1 cellular context compared by ENCODE assay signal in the genomic region with DNA sequence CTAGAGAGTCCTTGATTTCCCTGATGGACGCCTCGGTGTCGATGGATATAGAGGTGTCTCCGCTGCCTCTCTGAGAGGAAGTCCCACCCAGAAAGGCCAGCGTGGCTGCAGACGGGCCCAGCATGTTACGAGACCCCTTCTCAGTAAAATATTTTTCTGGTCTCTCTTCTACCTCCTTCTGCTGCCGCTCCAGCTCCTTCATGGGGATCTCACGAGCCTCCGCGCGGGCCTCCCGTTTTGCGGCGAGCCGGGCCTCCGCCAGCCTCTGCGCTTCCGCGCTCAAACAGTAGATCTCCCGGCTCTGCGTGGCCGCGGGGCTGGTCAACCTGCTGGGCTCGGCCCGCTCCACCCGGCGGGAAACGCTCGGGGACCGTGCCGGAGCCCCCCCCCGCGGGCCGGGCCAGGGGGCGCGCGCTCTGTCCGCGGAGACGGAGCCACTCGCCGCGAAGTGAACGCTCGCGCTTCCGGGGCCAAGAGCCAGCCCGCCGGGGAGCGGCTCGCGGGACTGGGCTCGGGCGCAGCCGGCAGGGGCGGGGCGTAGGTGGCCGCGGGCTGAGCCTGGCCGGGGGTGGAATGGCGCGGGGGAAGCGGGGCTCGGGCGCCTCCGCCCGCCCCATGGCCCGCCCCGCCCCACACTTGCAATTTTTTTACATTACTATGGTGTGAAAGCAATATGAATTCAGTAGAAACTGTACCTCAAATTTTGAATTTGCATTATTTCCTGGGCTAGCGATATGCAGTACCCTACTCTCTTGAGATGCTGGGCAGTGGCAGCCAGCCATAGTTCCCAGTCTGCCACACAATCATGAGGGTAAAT.
TF ChIP-seq lines count a peak whose summit lies in the region.

No MANE protein-coding gene starts in this region.

TF ChIP-seq in K562, 482 proteins besides CTCF, POLR2A, EP300 and RAD21 (continued from another document and continues in another):
- TF ChIP-seq, protein P1, sequence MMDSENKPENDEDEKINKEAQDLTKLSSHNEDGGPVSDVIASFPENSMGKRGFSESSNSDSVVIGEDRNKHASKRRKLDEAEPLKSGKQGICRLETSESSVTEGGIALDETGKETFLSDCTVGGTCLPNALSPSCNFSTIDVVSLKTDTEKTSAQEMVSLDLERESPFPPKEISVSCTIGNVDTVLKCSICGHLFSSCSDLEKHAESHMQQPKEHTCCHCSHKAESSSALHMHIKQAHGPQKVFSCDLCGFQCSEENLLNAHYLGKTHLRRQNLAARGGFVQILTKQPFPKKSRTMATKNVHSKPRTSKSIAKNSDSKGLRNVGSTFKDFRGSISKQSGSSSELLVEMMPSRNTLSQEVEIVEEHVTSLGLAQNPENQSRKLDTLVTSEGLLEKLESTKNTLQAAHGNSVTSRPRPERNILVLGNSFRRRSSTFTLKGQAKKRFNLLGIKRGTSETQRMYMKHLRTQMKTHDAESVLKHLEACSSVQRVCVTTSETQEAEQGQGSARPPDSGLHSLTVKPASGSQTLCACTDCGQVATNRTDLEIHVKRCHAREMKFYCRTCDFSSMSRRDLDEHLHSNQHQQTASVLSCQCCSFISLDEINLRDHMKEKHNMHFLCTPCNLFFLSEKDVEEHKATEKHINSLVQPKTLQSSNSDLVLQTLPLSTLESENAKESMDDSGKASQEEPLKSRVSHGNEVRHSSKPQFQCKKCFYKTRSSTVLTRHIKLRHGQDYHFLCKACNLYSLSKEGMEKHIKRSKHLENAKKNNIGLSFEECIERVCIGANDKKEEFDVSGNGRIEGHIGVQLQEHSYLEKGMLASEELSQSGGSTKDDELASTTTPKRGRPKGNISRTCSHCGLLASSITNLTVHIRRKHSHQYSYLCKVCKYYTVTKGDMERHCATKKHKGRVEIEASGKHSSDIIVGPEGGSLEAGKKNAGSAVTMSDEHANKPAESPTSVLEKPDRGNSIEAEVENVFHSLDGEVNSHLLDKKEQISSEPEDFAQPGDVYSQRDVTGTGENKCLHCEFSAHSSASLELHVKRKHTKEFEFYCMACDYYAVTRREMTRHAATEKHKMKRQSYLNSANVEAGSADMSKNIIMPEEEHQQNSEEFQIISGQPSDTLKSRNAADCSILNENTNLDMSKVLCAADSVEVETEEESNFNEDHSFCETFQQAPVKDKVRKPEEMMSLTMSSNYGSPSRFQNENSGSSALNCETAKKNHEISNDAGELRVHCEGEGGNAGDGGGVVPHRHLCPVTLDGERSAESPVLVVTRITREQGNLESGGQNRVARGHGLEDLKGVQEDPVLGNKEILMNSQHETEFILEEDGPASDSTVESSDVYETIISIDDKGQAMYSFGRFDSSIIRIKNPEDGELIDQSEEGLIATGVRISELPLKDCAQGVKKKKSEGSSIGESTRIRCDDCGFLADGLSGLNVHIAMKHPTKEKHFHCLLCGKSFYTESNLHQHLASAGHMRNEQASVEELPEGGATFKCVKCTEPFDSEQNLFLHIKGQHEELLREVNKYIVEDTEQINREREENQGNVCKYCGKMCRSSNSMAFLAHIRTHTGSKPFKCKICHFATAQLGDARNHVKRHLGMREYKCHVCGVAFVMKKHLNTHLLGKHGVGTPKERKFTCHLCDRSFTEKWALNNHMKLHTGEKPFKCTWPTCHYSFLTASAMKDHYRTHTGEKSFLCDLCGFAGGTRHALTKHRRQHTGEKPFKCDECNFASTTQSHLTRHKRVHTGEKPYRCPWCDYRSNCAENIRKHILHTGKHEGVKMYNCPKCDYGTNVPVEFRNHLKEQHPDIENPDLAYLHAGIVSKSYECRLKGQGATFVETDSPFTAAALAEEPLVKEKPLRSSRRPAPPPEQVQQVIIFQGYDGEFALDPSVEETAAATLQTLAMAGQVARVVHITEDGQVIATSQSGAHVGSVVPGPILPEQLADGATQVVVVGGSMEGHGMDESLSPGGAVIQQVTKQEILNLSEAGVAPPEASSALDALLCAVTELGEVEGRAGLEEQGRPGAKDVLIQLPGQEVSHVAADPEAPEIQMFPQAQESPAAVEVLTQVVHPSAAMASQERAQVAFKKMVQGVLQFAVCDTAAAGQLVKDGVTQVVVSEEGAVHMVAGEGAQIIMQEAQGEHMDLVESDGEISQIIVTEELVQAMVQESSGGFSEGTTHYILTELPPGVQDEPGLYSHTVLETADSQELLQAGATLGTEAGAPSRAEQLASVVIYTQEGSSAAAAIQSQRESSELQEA (IDR thresholded peaks at IDR 0.05; ENCODE audit: low read depth) = no peak
- TF ChIP-seq, protein P2, sequence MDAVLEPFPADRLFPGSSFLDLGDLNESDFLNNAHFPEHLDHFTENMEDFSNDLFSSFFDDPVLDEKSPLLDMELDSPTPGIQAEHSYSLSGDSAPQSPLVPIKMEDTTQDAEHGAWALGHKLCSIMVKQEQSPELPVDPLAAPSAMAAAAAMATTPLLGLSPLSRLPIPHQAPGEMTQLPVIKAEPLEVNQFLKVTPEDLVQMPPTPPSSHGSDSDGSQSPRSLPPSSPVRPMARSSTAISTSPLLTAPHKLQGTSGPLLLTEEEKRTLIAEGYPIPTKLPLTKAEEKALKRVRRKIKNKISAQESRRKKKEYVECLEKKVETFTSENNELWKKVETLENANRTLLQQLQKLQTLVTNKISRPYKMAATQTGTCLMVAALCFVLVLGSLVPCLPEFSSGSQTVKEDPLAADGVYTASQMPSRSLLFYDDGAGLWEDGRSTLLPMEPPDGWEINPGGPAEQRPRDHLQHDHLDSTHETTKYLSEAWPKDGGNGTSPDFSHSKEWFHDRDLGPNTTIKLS (IDR thresholded peaks at IDR 0.05; ENCODE audit: borderline replicate concordance, low read depth) = peak; percentile 82
- no peak for TF ChIP-seq TBL1XR1 (IDR thresholded peaks at IDR 0.05; ENCODE audit: low read length in 2 of 2)
- TF ChIP-seq ZNF133 (CRISPR knock-in tag; IDR thresholded peaks at IDR 0.05) = peak; percentile 7; the same call in 1 of the 2 replicates
- peak; percentile 89 for TF ChIP-seq ELF1 (tag; IDR thresholded peaks at IDR 0.05)
- TF ChIP-seq, protein P3, sequence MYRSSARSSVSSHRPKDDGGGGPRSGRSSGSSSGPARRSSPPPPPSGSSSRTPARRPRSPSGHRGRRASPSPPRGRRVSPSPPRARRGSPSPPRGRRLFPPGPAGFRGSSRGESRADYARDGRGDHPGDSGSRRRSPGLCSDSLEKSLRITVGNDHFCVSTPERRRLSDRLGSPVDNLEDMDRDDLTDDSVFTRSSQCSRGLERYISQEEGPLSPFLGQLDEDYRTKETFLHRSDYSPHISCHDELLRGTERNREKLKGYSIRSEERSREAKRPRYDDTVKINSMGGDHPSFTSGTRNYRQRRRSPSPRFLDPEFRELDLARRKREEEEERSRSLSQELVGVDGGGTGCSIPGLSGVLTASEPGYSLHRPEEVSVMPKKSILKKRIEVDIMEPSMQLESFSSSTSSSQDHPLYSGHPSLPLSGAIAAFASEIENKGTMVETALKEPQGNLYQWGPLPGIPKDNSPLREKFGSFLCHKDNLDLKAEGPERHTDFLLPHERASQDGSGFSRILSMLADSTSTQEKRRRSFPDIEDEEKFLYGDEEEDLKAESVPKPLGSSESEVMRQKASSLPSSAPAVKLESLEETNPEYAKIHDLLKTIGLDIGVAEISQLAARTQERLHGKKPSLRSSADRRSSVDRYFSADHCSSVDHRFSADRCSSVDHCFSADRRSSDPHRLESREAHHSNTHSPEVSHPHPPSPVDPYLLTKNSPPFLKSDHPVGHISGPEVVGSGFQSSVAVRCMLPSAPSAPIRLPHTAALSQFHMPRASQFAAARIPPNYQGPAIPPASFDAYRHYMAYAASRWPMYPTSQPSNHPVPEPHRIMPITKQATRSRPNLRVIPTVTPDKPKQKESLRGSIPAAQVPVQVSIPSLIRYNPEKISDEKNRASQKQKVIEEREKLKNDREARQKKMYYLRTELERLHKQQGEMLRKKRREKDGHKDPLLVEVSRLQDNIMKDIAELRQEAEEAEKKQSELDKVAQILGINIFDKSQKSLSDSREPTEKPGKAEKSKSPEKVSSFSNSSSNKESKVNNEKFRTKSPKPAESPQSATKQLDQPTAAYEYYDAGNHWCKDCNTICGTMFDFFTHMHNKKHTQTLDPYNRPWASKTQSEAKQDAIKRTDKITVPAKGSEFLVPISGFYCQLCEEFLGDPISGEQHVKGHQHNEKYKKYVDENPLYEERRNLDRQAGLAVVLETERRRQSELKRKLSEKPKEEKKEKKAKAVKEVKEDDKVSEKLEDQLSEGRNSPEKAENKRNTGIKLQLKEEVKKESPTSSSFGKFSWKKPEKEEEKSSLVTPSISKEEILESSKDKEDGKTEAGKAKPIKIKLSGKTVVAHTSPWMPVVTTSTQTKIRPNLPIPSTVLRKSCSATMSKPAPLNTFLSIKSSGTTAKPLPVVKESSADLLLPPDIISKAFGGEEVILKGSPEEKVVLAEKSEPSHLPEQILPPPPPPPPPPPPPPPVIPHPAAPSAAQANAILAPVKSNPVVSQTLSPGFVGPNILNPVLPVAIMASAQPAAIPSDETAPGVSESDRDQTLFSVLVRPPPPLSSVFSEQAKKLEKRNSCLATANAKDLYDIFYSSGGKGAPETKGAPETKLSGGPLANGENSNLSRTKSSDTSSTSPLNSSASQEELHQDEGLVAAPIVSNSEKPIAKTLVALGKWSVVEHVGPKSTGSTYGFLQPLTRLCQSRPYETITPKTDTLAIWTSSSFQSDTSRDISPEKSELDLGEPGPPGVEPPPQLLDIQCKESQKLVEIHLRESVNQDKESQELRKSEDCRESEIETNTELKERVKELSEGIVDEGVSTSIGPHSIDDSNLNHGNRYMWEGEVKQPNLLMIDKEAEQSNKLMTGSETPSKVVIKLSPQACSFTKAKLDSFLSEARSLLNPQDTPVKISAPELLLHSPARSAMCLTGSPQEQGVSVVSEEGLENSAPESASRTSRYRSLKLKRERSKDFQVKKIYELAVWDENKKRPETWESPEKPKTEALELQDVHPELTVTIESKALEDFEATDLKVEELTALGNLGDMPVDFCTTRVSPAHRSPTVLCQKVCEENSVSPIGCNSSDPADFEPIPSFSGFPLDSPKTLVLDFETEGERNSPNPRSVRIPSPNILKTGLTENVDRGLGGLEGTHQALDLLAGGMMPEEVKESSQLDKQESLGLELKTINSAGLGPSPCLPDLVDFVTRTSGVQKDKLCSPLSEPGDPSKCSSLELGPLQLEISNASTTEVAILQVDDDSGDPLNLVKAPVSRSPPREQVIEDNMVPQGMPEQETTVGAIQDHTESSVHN (IDR thresholded peaks at IDR 0.05; ENCODE audit: borderline replicate concordance in 1 of 2, low read depth in 1 of 2) = no peak
- no peak for TF ChIP-seq FOXK1 (CRISPR knock-in tag; IDR thresholded peaks at IDR 0.05; ENCODE audit: borderline replicate concordance)
- TF ChIP-seq GTF2E2 (tag; IDR thresholded peaks at IDR 0.05) = peak; percentile 86
- TF ChIP-seq, protein P4, sequence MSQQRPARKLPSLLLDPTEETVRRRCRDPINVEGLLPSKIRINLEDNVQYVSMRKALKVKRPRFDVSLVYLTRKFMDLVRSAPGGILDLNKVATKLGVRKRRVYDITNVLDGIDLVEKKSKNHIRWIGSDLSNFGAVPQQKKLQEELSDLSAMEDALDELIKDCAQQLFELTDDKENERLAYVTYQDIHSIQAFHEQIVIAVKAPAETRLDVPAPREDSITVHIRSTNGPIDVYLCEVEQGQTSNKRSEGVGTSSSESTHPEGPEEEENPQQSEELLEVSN (IDR thresholded peaks at IDR 0.05; ENCODE audit: borderline replicate concordance in 1 of 2, extremely low read depth in 1 of 2, insufficient read depth in 1 of 2, insufficient read length in 1 of 2, low read depth in 1 of 2, low read length in 1 of 2, poor library complexity in 1 of 2, severe bottlenecking in 1 of 2) = peak; percentile 68 to 76
- TF ChIP-seq SMAD4 (CRISPR knock-in tag; conservative IDR thresholded peaks at IDR 0.05) = peak; percentile 88
- TF ChIP-seq, protein P5, sequence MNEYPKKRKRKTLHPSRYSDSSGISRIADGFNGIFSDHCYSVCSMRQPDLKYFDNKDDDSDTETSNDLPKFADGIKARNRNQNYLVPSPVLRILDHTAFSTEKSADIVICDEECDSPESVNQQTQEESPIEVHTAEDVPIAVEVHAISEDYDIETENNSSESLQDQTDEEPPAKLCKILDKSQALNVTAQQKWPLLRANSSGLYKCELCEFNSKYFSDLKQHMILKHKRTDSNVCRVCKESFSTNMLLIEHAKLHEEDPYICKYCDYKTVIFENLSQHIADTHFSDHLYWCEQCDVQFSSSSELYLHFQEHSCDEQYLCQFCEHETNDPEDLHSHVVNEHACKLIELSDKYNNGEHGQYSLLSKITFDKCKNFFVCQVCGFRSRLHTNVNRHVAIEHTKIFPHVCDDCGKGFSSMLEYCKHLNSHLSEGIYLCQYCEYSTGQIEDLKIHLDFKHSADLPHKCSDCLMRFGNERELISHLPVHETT (CRISPR knock-in tag; conservative IDR thresholded peaks at IDR 0.05 in 1 of 2, IDR thresholded peaks at IDR 0.05 in 1 of 2) = peak in 1 of 2 experiments; percentile 71; a peak in 1 of 4 replicates
- TF ChIP-seq, protein P6, sequence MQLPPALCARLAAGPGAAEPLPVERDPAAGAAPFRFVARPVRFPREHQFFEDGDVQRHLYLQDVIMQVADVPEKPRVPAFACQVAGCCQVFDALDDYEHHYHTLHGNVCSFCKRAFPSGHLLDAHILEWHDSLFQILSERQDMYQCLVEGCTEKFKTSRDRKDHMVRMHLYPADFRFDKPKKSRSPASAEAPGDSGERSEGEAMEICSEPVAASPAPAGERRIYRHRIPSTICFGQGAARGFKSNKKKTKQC (CRISPR knock-in tag; IDR thresholded peaks at IDR 0.05) = peak; percentile 71; the same call in 1 of the 2 replicates
- TF ChIP-seq, protein P7, sequence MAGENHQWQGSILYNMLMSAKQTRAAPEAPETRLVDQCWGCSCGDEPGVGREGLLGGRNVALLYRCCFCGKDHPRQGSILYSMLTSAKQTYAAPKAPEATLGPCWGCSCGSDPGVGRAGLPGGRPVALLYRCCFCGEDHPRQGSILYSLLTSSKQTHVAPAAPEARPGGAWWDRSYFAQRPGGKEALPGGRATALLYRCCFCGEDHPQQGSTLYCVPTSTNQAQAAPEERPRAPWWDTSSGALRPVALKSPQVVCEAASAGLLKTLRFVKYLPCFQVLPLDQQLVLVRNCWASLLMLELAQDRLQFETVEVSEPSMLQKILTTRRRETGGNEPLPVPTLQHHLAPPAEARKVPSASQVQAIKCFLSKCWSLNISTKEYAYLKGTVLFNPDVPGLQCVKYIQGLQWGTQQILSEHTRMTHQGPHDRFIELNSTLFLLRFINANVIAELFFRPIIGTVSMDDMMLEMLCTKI (IDR thresholded peaks at IDR 0.05; ENCODE audit: partially characterized antibody) = no peak
- TF ChIP-seq SIRT6 (IDR thresholded peaks at IDR 0.05; ENCODE audit: low read depth, low read length) = no peak
- TF ChIP-seq MECOM (CRISPR knock-in tag; IDR thresholded peaks at IDR 0.05) = no peak
- no peak for TF ChIP-seq JUNB (CRISPR knock-in tag; conservative IDR thresholded peaks at IDR 0.05)
- TF ChIP-seq KAT2B (IDR thresholded peaks at IDR 0.05; ENCODE audit: low read depth, low read length) = no peak
- TF ChIP-seq KLF1 (tag; IDR thresholded peaks at IDR 0.05) = no peak
- TF ChIP-seq, protein P8, sequence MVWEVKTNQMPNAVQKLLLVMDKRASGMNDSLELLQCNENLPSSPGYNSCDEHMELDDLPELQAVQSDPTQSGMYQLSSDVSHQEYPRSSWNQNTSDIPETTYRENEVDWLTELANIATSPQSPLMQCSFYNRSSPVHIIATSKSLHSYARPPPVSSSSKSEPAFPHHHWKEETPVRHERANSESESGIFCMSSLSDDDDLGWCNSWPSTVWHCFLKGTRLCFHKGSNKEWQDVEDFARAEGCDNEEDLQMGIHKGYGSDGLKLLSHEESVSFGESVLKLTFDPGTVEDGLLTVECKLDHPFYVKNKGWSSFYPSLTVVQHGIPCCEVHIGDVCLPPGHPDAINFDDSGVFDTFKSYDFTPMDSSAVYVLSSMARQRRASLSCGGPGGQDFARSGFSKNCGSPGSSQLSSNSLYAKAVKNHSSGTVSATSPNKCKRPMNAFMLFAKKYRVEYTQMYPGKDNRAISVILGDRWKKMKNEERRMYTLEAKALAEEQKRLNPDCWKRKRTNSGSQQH (CRISPR knock-in tag; IDR thresholded peaks at IDR 0.05) = no peak
- TF ChIP-seq TOE1 (IDR thresholded peaks at IDR 0.05; ENCODE audit: borderline replicate concordance) = no peak
- no peak for TF ChIP-seq TOE1 (CRISPR knock-in tag; IDR thresholded peaks at IDR 0.05; ENCODE audit: borderline replicate concordance, low read depth)
